In genomic region chr17:56891751-56892150, GRCh38 we compare ENCODE assay signal across 9 cellular contexts. TPM values are rescaled to one million over a fixed set of nuclear protein-coding genes. Genes with fewer than 3 reads are reported as not detected.
DNase-seq lines count a peak whose midpoint lies in the region; ATAC-seq, FAIRE-seq and TF ChIP-seq lines count a peak whose summit lies in the region.
"Had no signal": no experiment of that assay in that cellular context is flagged by ENCODE, and none has a peak within 500 bp of the region (broad histone marks: within the 10 kb centered on the region; RNA-seq: fewer than 3 reads in every experiment).

No MANE protein-coding gene starts in this region.

- TF ChIP-seq CTCF in DOHH2 (IDR thresholded peaks at IDR 0.05; ENCODE audit: low read depth, low read length, poor library complexity, severe bottlenecking) (peak; percentile 62), endothelial cell of umbilical vein (IDR thresholded peaks at IDR 0.05; ENCODE audit: extremely low read depth in 1 of 2, insufficient read depth in 1 of 2, low read depth in 1 of 2, low read length in 2 of 2) (peak; percentile 55 to 66), gastrocnemius medialis (IDR thresholded peaks at IDR 0.05 in 4 of 5, conservative IDR thresholded peaks at IDR 0.05 in 1 of 5) (peak in 4 of 5 experiments; percentile 14 to 50 (median 40))

- H3K9me2 ChIP-seq in DOHH2 (replicated peaks; ENCODE audit: control insufficient read depth, low read length) = no peaks in the 10 kb centered on the region

- no peaks in the 10 kb centered on the region for H3K79me2 ChIP-seq in DOHH2 (ENCODE audit: control insufficient read depth, low read length)
- H3K79me2 ChIP-seq in endothelial cell of umbilical vein (ENCODE audit: control insufficient read depth, insufficient read depth, low read length) = no peaks in the 10 kb centered on the region

- no peak overlapping the region for H3K4me2 ChIP-seq in DOHH2 (ENCODE audit: low read length)
- H3K4me2 ChIP-seq in endothelial cell of umbilical vein (ENCODE audit: insufficient read depth, low read length) = no peak overlapping the region

- H3K4me1 ChIP-seq in DOHH2 (ENCODE audit: control insufficient read depth, low read length) (peaks cover 13% of the 10 kb centered on the region), endothelial cell of umbilical vein (ENCODE audit: control insufficient read depth, extremely low read depth, insufficient read depth, low read length) (no peaks in the 10 kb centered on the region), gastrocnemius medialis (no peaks in the 10 kb centered on the region)
- H3K4me1 ChIP-seq: HAP-1 had no signal

- in situ Hi-C loops in gastrocnemius medialis (cut with MboI; ENCODE audit: low sequenced_read_pairs in 4 of 4) = no loop called here

- CTCF ChIA-PET in endothelial cell of umbilical vein (lab: Charles Lee) = interaction anchor here (0.6 to 4.3 kb wide), 8 partner anchors 8 to 392 kb away, joined by 3 to 20 read pairs (median 4); partner anchors contain the start of gene TRIM25

- H3K9me3 ChIP-seq in DOHH2 (ENCODE audit: control insufficient read depth, insufficient read depth, low read length) (no peaks in the 10 kb centered on the region; the same call in 1 of the 2 replicates), endothelial cell of umbilical vein (replicated peaks; ENCODE audit: control insufficient read depth, insufficient read depth, low read length) (peaks cover 2% of the 10 kb centered on the region), gastrocnemius medialis (no peaks in the 10 kb centered on the region)

- intact Hi-C loops in endothelial cell of umbilical vein (cut with micrococcal nuclease) (loop anchor here (1.0 kb wide), 3 partner anchors 23 to 70 kb away; partner anchors contain the start of gene COIL), gastrocnemius medialis (cut with DNase I; ENCODE audit: low total_unique reads) (loop anchor here (1.0 kb wide), 1 partner anchor 49 kb away; no protein-coding TSS in a partner anchor)

- no peak overlapping the region for H2AFZ ChIP-seq in endothelial cell of umbilical vein (ENCODE audit: low read depth, low read length)

- H3K9ac ChIP-seq in endothelial cell of umbilical vein (replicated peaks; ENCODE audit: extremely low read depth, insufficient read depth, low read length) = no peak overlapping the region

- 0 out of 2 replicates have a peak, but pooled peaks cover 5% of the 10 kb centered on the region for H3F3A ChIP-seq in DOHH2 (ENCODE audit: control insufficient read depth, insufficient read depth)

- BruUV-seq in endothelial cell of umbilical vein (replicated peaks; lab: Mats Ljungman, UMichigan) = no TSS peak

- POLR2A ChIA-PET in endothelial cell of umbilical vein (lab: Charles Lee) = no interaction called here

- no peaks in the 10 kb centered on the region for H3K27me3 ChIP-seq in DOHH2 (ENCODE audit: control insufficient read depth, low read length)
- H3K27me3 ChIP-seq in endothelial cell of umbilical vein (ENCODE audit: control insufficient read depth in 2 of 2, insufficient read depth in 2 of 2, low read length in 2 of 2) = no peaks in the 10 kb centered on the region
- H3K27me3 ChIP-seq in gastrocnemius medialis = no peaks in the 10 kb centered on the region

- ATAC-seq in gastrocnemius medialis (no peak), GM21717 (IDR thresholded peaks at IDR 0.05; ENCODE audit: unreplicated experiment) (no peak), GM19467 (IDR thresholded peaks at IDR 0.05; ENCODE audit: unreplicated experiment) (no peak), HG02571 (IDR thresholded peaks at IDR 0.05; ENCODE audit: unreplicated experiment) (no peak)

- FAIRE-seq in endothelial cell of umbilical vein (lab: Jason Lieb, UNC) = peak; percentile 83

- H3K9me1 ChIP-seq in endothelial cell of umbilical vein (replicated peaks; ENCODE audit: control insufficient read depth, extremely low read depth, insufficient read depth, low read length) = no peaks in the 10 kb centered on the region

- H3K4me3 ChIP-seq in DOHH2 (ENCODE audit: low read length) (no peak overlapping the region), endothelial cell of umbilical vein (replicated peaks in 1 of 3; ENCODE audit: insufficient read depth in 1 of 3, low read depth in 1 of 3, low read length in 3 of 3) (no peak overlapping the region), gastrocnemius medialis (no peak overlapping the region)
- H3K4me3 ChIP-seq: HAP-1 had no signal

- no peak for TF ChIP-seq POLR2A in endothelial cell of umbilical vein (IDR thresholded peaks at IDR 0.05; ENCODE audit: low read depth, low read length)
- TF ChIP-seq POLR2A in gastrocnemius medialis (IDR thresholded peaks at IDR 0.05) = no peak

- DNase-seq in activated CD4-positive, CD25-positive, alpha-beta regulatory T cell treated with anti-CD3 and anti-CD28 coated beads, Interleukin-2, amount 50 U/mL, for 72 hours = peak; percentile 55
- DNase-seq in endothelial cell of umbilical vein (ENCODE audit: low read depth, low spot score) (peak; percentile 28), gastrocnemius medialis (no peak), putamen (ENCODE audit: low spot score) (no peak)

- H3K36me3 ChIP-seq in DOHH2 (ENCODE audit: control insufficient read depth, low read length) = peaks cover 88% of the 10 kb centered on the region
- H3K36me3 ChIP-seq in endothelial cell of umbilical vein (ENCODE audit: control insufficient read depth in 2 of 2, extremely low read depth in 1 of 2, insufficient read depth in 2 of 2, low read length in 2 of 2) = peaks cover 4 to 48% of the 10 kb centered on the region in 2 experiments
- peaks cover 0 to 87% of the 10 kb centered on the region in 2 donors for H3K36me3 ChIP-seq in gastrocnemius medialis

- H4K20me1 ChIP-seq in DOHH2 (ENCODE audit: control insufficient read depth, insufficient read depth, low read depth, low read length) (peaks cover 2% of the 10 kb centered on the region; the same call in 1 of the 2 replicates), endothelial cell of umbilical vein (replicated peaks; ENCODE audit: control insufficient read depth, extremely low read depth, insufficient read depth, low read length) (no peaks in the 10 kb centered on the region)

- H3K27ac ChIP-seq in DOHH2 (ENCODE audit: low read depth, low read length) (no peak overlapping the region), endothelial cell of umbilical vein (ENCODE audit: insufficient read depth, low read depth, low read length) (no peak overlapping the region), gastrocnemius medialis (no peak overlapping the region)

- dilution Hi-C loops in endothelial cell of umbilical vein (cut with MboI; ENCODE audit: extremely low pct_ligation_motif_present, low sequenced_read_pairs) = no loop called here

TF ChIP-seq in endothelial cell of umbilical vein, 7 proteins besides CTCF, POLR2A, EP300 and RAD21:
- TF ChIP-seq MAX (IDR thresholded peaks at IDR 0.05; ENCODE audit: insufficient read depth, insufficient read length) (no peak), MYC (IDR thresholded peaks at IDR 0.05; ENCODE audit: low read depth, low read length) (no peak), EZH2 (IDR thresholded peaks at IDR 0.05; ENCODE audit: borderline replicate concordance, low read depth, low read length, severe bottlenecking) (no peak), FOS (IDR thresholded peaks at IDR 0.05; ENCODE audit: borderline replicate concordance, insufficient read depth, low read length) (no peak), GATA2 (IDR thresholded peaks at IDR 0.05; ENCODE audit: insufficient read depth, insufficient read length, low read depth, low read length) (no peak)

RNA-seq across cellular contexts. Expression of gene TRIM25, which starts 22.1 kb away (rescaled TPM):
- total RNA-seq in endothelial cell of umbilical vein (69.4 and 98.4 TPM in 2 replicates), gastrocnemius medialis (10 to 100 TPM in 3 of 4 donors, 1 to 10 TPM in 1; 8.5 to 18.2 (median 15.1) TPM)
- 42.8 and 51.1 TPM in 2 replicates for polyA plus RNA-seq in endothelial cell of umbilical vein
- polyA plus RNA-seq in endothelial cell of umbilical vein (2011; cell fraction: cytosol; rRNA removed) = 32.9 and 35.4 TPM in 2 replicates
- 125 and 147 TPM in 2 replicates for polyA plus RNA-seq in endothelial cell of umbilical vein (2011; cell fraction: nucleus; rRNA removed)
- polyA plus RNA-seq in endothelial cell of umbilical vein (2012) = 60.8 and 86.4 TPM in 2 replicates
- 92.0 and 119 TPM in 2 replicates for polyA minus RNA-seq in endothelial cell of umbilical vein
- polyA minus RNA-seq in endothelial cell of umbilical vein (2011; cell fraction: cytosol; rRNA and poly(A)+ RNA removed) = 36.7 TPM
- 71.4 and 80.7 TPM in 2 replicates for polyA minus RNA-seq in endothelial cell of umbilical vein (2011; cell fraction: nucleus; rRNA and poly(A)+ RNA removed)

RNA-seq across cellular contexts. Expression of gene DGKE, which starts 57.8 kb away (rescaled TPM):
- 20.3 and 22.9 TPM in 2 replicates for total RNA-seq in endothelial cell of umbilical vein
- polyA plus RNA-seq in endothelial cell of umbilical vein = 4.9 and 6.4 TPM in 2 replicates
- 2.0 and 2.8 TPM in 2 replicates for polyA plus RNA-seq in endothelial cell of umbilical vein (2011; cell fraction: cytosol; rRNA removed)
- polyA plus RNA-seq in endothelial cell of umbilical vein (2011; cell fraction: nucleus; rRNA removed) = 36.7 and 44.1 TPM in 2 replicates
- polyA plus RNA-seq in endothelial cell of umbilical vein (2012) = 5.0 and 7.9 TPM in 2 replicates
- polyA minus RNA-seq in endothelial cell of umbilical vein = 11.6 and 14.3 TPM in 2 replicates
- 1.9 TPM for polyA minus RNA-seq in endothelial cell of umbilical vein (2011; cell fraction: cytosol; rRNA and poly(A)+ RNA removed)
- 34.8 and 40.2 TPM in 2 replicates for polyA minus RNA-seq in endothelial cell of umbilical vein (2011; cell fraction: nucleus; rRNA and poly(A)+ RNA removed)
- total RNA-seq in gastrocnemius medialis = 1 to 10 TPM in 3 of 4 donors, under 1 TPM in 1; 0.53 to 3.0 (median 1.6) TPM

RNA-seq across cellular contexts. Expression of gene C17orf67, which starts 58.0 kb away (rescaled TPM):
- total RNA-seq in endothelial cell of umbilical vein (5.6 and 5.8 TPM in 2 replicates), gastrocnemius medialis (under 1 TPM in 1 of 4 donors, not detected in 3; 0.16 TPM)
- 1.9 and 2.4 TPM in 2 replicates for polyA plus RNA-seq in endothelial cell of umbilical vein
- 0.71 and 0.86 TPM in 2 replicates for polyA plus RNA-seq in endothelial cell of umbilical vein (2011; cell fraction: cytosol; rRNA removed)
- 7.7 and 9.4 TPM in 2 replicates for polyA plus RNA-seq in endothelial cell of umbilical vein (2011; cell fraction: nucleus; rRNA removed)
- 1.3 and 2.1 TPM in 2 replicates for polyA plus RNA-seq in endothelial cell of umbilical vein (2012)
- polyA minus RNA-seq in endothelial cell of umbilical vein = 1.0 and 1.4 TPM in 2 replicates
- polyA minus RNA-seq in endothelial cell of umbilical vein (2011; cell fraction: cytosol; rRNA and poly(A)+ RNA removed) = 1.1 TPM
- polyA minus RNA-seq in endothelial cell of umbilical vein (2011; cell fraction: nucleus; rRNA and poly(A)+ RNA removed) = 1.8 and 2.4 TPM in 2 replicates

Comparison
In these comparisons a context has a peak if more than half of its experiments do, and no peak if none do; other contexts are left out.
1. DNase-seq: peak in activated CD4-positive, CD25-positive, alpha-beta regulatory T cell treated with anti-CD3 and anti-CD28 coated beads, Interleukin-2, amount 50 U/mL, for 72 hours (single experiment) and endothelial cell of umbilical vein (single experiment); none in gastrocnemius medialis (0 of 2) and putamen (single experiment).
2. Peak in every context shown above with its lines, with median percentiles within 50 percentile points of each other: CTCF ChIP-seq.